ENCODE assay signal across 11 cellular contexts in the genomic region with DNA sequence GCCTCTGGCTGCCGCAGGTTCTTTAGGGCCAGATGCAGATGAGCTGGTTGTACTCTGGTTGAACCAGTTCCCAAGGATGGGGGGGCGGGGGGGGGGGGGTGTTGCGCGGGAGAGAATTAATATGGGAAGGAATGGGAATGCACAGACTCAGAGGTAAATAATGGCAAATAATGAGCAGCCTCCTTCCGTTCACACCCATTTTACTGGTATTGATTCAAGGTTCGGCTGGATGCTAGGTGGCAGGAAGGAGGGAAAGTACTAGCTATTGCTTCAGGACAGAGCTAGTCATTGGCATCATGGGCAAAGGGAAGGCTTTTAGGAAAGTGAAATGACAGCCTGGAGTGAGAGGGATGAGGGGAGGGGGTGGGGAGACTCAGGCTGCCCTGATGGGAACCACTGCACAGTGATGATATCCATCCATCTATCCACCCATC. TPM values are rescaled to one million over a fixed set of nuclear protein-coding genes. Genes with fewer than 3 reads are reported as not detected.
DNase-seq lines count a peak whose midpoint lies in the region; ATAC-seq, FAIRE-seq and TF ChIP-seq lines count a peak whose summit lies in the region.
"Had no signal": no experiment of that assay in that cellular context is flagged by ENCODE, and none has a peak within 500 bp of the region (broad histone marks: within the 10 kb centered on the region; RNA-seq: fewer than 3 reads in every experiment).

A gene with protein sequence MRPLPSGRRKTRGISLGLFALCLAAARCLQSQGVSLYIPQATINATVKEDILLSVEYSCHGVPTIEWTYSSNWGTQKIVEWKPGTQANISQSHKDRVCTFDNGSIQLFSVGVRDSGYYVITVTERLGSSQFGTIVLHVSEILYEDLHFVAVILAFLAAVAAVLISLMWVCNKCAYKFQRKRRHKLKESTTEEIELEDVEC (minus strand): TSS at position 34 of the 434 bp plus-strand sequence. CDS start 116 bp downstream, outside the sequence.

- no peak for TF ChIP-seq POLR2A in esophagus squamous epithelium (IDR thresholded peaks at IDR 0.05)

- no peaks in the 10 kb centered on the region for H3K36me3 ChIP-seq in esophagus squamous epithelium
- no peaks in the 10 kb centered on the region for H3K36me3 ChIP-seq in pancreas

- H3K4me3 ChIP-seq in AG10803 (ENCODE audit: low read length) (peak within 1 kb of the TSS; percentile 43), esophagus squamous epithelium (peak within 1 kb of the TSS; percentile 33 to 66 (median 52)), pancreas (peak within 1 kb of the TSS; percentile 40 to 57 (median 44))

- H3K27me3 ChIP-seq in esophagus squamous epithelium (peaks cover 0 to 14% (median 0%) of the 10 kb centered on the region in 4 donors), pancreas (no peaks in the 10 kb centered on the region)

- FAIRE-seq in pancreas (lab: Jason Lieb, UNC) = no peak

- intact Hi-C loops in esophagus squamous epithelium (cut with DNase I) (no loop called here), pancreas (cut with DNase I) (no loop called here)

- 20 to 35% methylated on average over 2 to 3 of the region's 6 CpGs for WGBS in esophagus squamous epithelium, 2 donors
- 12 to 14% methylated on average over 4 to 5 of the region's 6 CpGs for WGBS in pancreas, 2 donors

- TF ChIP-seq CTCF in AG10803 (conservative IDR thresholded peaks at IDR 0.05; ENCODE audit: low read length) (no peak), esophagus squamous epithelium (IDR thresholded peaks at IDR 0.05) (no peak), pancreas (IDR thresholded peaks at IDR 0.05) (no peak)

- DNase-seq in AG10803 (ENCODE audit: low read depth) (no peak), NCI-H526 treated with DMSO at 0.1 percent for 48 hours (lab: John Stamatoyannopoulos, UW) (peak; percentile 73), esophagus squamous epithelium (lab: John Stamatoyannopoulos, UW) (no peak), pancreas (no peak), cortex of kidney (lab: John Stamatoyannopoulos, UW) (no peak), SKM-1 treated with dmso at 0.1 percent for 144 hours (lab: John Stamatoyannopoulos, UW; ENCODE audit: unreplicated experiment) (no peak), SW480 (ENCODE audit: low spot score) (no peak), NCI-H1417 treated with DMSO at 0.1 percent for 48 hours (lab: John Stamatoyannopoulos, UW) (no peak)
- DNase-seq: DMS 273 treated with DMSO at 0.1 percent for 48 hours, RPMI8226 had no signal

- H3K27ac ChIP-seq in esophagus squamous epithelium (peak within 1 kb of the TSS in 1 of 4 donors; percentile 4), pancreas (peak within 1 kb of the TSS in 1 of 4 donors; percentile 23)

- H3K4me1 ChIP-seq in esophagus squamous epithelium (peaks cover 3 to 15% (median 5%) of the 10 kb centered on the region in 3 donors), pancreas (peaks cover 0 to 5% (median 0%) of the 10 kb centered on the region in 3 donors)

- H3K9me3 ChIP-seq in esophagus squamous epithelium = no peaks in the 10 kb centered on the region
- no peaks in the 10 kb centered on the region for H3K9me3 ChIP-seq in pancreas

- peak; percentile 21 to 61 (median 38) for ATAC-seq in pancreas

RNA-seq across cellular contexts. Expression of the gene that starts here (rescaled TPM):
- total RNA-seq in esophagus squamous epithelium (under 1 TPM in 2 of 4 donors, not detected in 2; 0.19 to 0.38 TPM), pancreas (under 1 TPM; 0.18 to 0.31 (median 0.26) TPM)
- under 1 TPM; 0.23 to 0.27 TPM for polyA plus RNA-seq in pancreas
- total RNA-seq: HT1080 had no signal

Comparison
In these comparisons a context has a peak if more than half of its experiments do, and no peak if none do; other contexts are left out.
1. Peak in ATAC-seq and H3K4me3 ChIP-seq in pancreas; RNA of the gene not detected or under 1 TPM.